ENCODE assay signal across 21 cellular contexts in genomic region chr2:73267008-73267407, GRCh38. TPM values are rescaled to one million over a fixed set of nuclear protein-coding genes. Genes with fewer than 3 reads are reported as not detected.
DNase-seq lines count a peak whose midpoint lies in the region; ATAC-seq and TF ChIP-seq lines count a peak whose summit lies in the region.
"Had no signal": no experiment of that assay in that cellular context is flagged by ENCODE, and none has a peak within 500 bp of the region (broad histone marks: within the 10 kb centered on the region; RNA-seq: fewer than 3 reads in every experiment).

No MANE protein-coding gene starts in this region.

- ATAC-seq in HCT116 (no peak), PC-3 (no peak), upper lobe of right lung (no peak), GM19351 (IDR thresholded peaks at IDR 0.05; ENCODE audit: unreplicated experiment) (no peak)
- ATAC-seq: GM12878, GM23338 had no signal

- no peak overlapping the region for H3K27ac ChIP-seq in HCT116 (ENCODE audit: low read depth, low read length)
- H3K27ac ChIP-seq in PC-3 (ENCODE audit: low read length), result no peak overlapping the region
- H3K27ac ChIP-seq in upper lobe of right lung, result no peak overlapping the region
- H3K27ac ChIP-seq: BLaER1 had no signal

- no peaks in the 10 kb centered on the region for H3F3A ChIP-seq in PC-3 (ENCODE audit: low read length, unreplicated experiment)

- H3K4me2 ChIP-seq in HCT116 (ENCODE audit: low read length), result peak overlapping the region; percentile 98
- H3K4me2 ChIP-seq in PC-3 (ENCODE audit: low read length), result peak overlapping the region; percentile 38; the same call in 1 of the 2 replicates
- H3K4me2 ChIP-seq: BLaER1 had no signal

- TF ChIP-seq RAD21 in HCT116 (IDR thresholded peaks at IDR 0.05; ENCODE audit: low read depth), result no peak

- peaks cover 30% of the 10 kb centered on the region for H3K79me2 ChIP-seq in HCT116 (ENCODE audit: insufficient read depth, low read length)
- 0 out of 2 replicates have a peak, but pooled peaks cover 4% of the 10 kb centered on the region for H3K79me2 ChIP-seq in PC-3 (ENCODE audit: low read length)

- RAD21 ChIA-PET in HCT116 (lab: Charles Lee; ENCODE audit: low non-redundant PET in 1 of 2, low total read pairs in 2 of 2, uncharacterized antibody in 2 of 2, unreplicated experiment in 2 of 2), result no interaction called here

- no peak overlapping the region for H2AFZ ChIP-seq in HCT116 (ENCODE audit: low read depth, low read length, poor library complexity, severe bottlenecking)
- H2AFZ ChIP-seq in PC-3 (ENCODE audit: low read length), result no peak overlapping the region
- H2AFZ ChIP-seq: GM23338 had no signal

- DNase-seq in HCT116 (ENCODE audit: low read depth, low spot score), result no peak
- DNase-seq in PC-3, result no peak
- peak; percentile 72 for DNase-seq in mesenteric fat pad (ENCODE audit: low spot score)
- peak; percentile 4 for DNase-seq in upper lobe of right lung
- DNase-seq in stimulated activated CD4-positive, alpha-beta T cell treated with anti-CD3 and anti-CD28 coated beads, Interleukin-4, amount 100 ng/mL, for 1 hour, result no peak
- DNase-seq in NCI-H2196 (lab: John Stamatoyannopoulos, UW; ENCODE audit: unreplicated experiment), result no peak
- DNase-seq: CD4-positive, alpha-beta memory T cell; DND-41; Kasumi-1; NCI-H1417 treated with DMSO at 0.1 percent for 48 hours; NCI-H187; NCI-H2107; NCI-H524 treated with DMSO at 0.1 percent for 48 hours; NCI-H82 had no signal

- peaks cover 10 to 18% of the 10 kb centered on the region in 2 experiments; a peak in 3 of 4 replicates for H3K36me3 ChIP-seq in HCT116 (ENCODE audit: control insufficient read depth in 1 of 2, insufficient read depth in 2 of 2, low read length in 2 of 2)
- no peaks in the 10 kb centered on the region for H3K36me3 ChIP-seq in PC-3 (ENCODE audit: low read depth, low read length)
- H3K36me3 ChIP-seq in upper lobe of right lung, result no peaks in the 10 kb centered on the region

- TF ChIP-seq POLR2A in HCT116 (IDR thresholded peaks at IDR 0.05; ENCODE audit: borderline replicate concordance, extremely low read depth, insufficient read depth, insufficient read length), result no peak

- H3K9me3 ChIP-seq in HCT116 (ENCODE audit: control insufficient read depth in 1 of 2, insufficient read depth in 1 of 2, low read depth in 1 of 2, low read length in 2 of 2), result no peaks in the 10 kb centered on the region
- H3K9me3 ChIP-seq in PC-3 (ENCODE audit: low read length), result no peaks in the 10 kb centered on the region
- no peaks in the 10 kb centered on the region for H3K9me3 ChIP-seq in upper lobe of right lung
- H3K9me3 ChIP-seq: BLaER1, HAP-1, SJCRH30 had no signal

- intact Hi-C loops in HCT116 (cut with micrococcal nuclease) (no loop called here), PC-3 (cut with micrococcal nuclease) (no loop called here), upper lobe of right lung (cut with DNase I) (no loop called here)

- no peaks in the 10 kb centered on the region for H3K27me3 ChIP-seq in HCT116 (ENCODE audit: insufficient read depth, low read length)
- no peaks in the 10 kb centered on the region for H3K27me3 ChIP-seq in PC-3 (ENCODE audit: low read length)
- H3K27me3 ChIP-seq in upper lobe of right lung, result peaks cover 35% of the 10 kb centered on the region
- H3K27me3 ChIP-seq: BLaER1, SJCRH30 had no signal

- H3K4me3 ChIP-seq in HCT116 (replicated peaks in 1 of 2; ENCODE audit: low read depth in 1 of 2, low read length in 2 of 2) (no peak overlapping the region), PC-3 (ENCODE audit: low read length) (no peak overlapping the region), upper lobe of right lung (no peak overlapping the region)
- H3K4me3 ChIP-seq: BLaER1, GM12878, GM23338, HAP-1, SJCRH30 had no signal

- BruUV-seq in HCT116 (replicated peaks; lab: Mats Ljungman, UMichigan), result no TSS peak
- no TSS peak for BruUV-seq in PC-3 (replicated peaks; lab: Mats Ljungman, UMichigan)

- TF ChIP-seq CTCF in HCT116 (IDR thresholded peaks at IDR 0.05 in 2 of 3, conservative IDR thresholded peaks at IDR 0.05 in 1 of 3; ENCODE audit: borderline replicate concordance in 1 of 3, insufficient read depth in 1 of 3, low read depth in 2 of 3, low read length in 2 of 3) (no peak), PC-3 (conservative IDR thresholded peaks at IDR 0.05; ENCODE audit: low read depth, low read length) (no peak), upper lobe of right lung (IDR thresholded peaks at IDR 0.05) (no peak)

- H3K9me2 ChIP-seq in HCT116 (ENCODE audit: insufficient read depth) (no peaks in the 10 kb centered on the region), PC-3 (replicated peaks; ENCODE audit: low read length) (no peaks in the 10 kb centered on the region)

- CTCF ChIA-PET in HCT116 (lab: Charles Lee) (interaction anchor here (2.2 kb wide), 1 partner anchor 93 kb away, joined by 9 read pairs; no protein-coding TSS in a partner anchor), PC-3 (lab: Charles Lee) (no interaction called here)

- H4K20me1 ChIP-seq in HCT116 (ENCODE audit: insufficient read depth) (no peaks in the 10 kb centered on the region), PC-3 (ENCODE audit: low read length) (no peaks in the 10 kb centered on the region; the same call in 1 of the 2 replicates)

- POLR2A ChIA-PET in HCT116 (lab: Charles Lee) (no interaction called here), PC-3 (lab: Charles Lee; ENCODE audit: unreplicated experiment) (no interaction called here)

- H3K9ac ChIP-seq in HCT116 (ENCODE audit: low read length) (no peak overlapping the region), PC-3 (ENCODE audit: low read length) (no peak overlapping the region)
- H3K9ac ChIP-seq: BLaER1 had no signal

- H3K4me1 ChIP-seq in HCT116 (ENCODE audit: control insufficient read depth in 1 of 2, insufficient read depth in 2 of 2, low read length in 2 of 2), result peaks cover 8 to 33% of the 10 kb centered on the region in 2 experiments
- H3K4me1 ChIP-seq in PC-3 (ENCODE audit: insufficient read depth, low read length), result 0 out of 2 replicates have a peak, but pooled peaks cover 4% of the 10 kb centered on the region
- H3K4me1 ChIP-seq in upper lobe of right lung, result no peaks in the 10 kb centered on the region
- H3K4me1 ChIP-seq: BLaER1, HAP-1 had no signal

TF ChIP-seq in HCT116, 20 proteins besides CTCF, POLR2A, EP300 and RAD21 (continues in another document):
- TF ChIP-seq ZBTB33 (IDR thresholded peaks at IDR 0.05; ENCODE audit: extremely low read depth, insufficient replicate concordance, low read length) (no peak), REST (IDR thresholded peaks at IDR 0.05; ENCODE audit: low read depth) (no peak), ZFX (IDR thresholded peaks at IDR 0.05) (no peak), CEBPB (IDR thresholded peaks at IDR 0.05; ENCODE audit: low read depth) (no peak)

RNA-seq across cellular contexts. Expression of gene FBXO41, which starts 17.3 kb away (rescaled TPM):
- total RNA-seq in HCT116 (2021; ENCODE audit: unreplicated experiment) (34.9 TPM), PC-3 (2014; rRNA removed) (4.2 and 7.7 TPM in 2 replicates), mesenteric fat pad (1.7 TPM), upper lobe of right lung (2.1 TPM)
- polyA plus RNA-seq in HCT116 (2012), result 14.7 and 14.8 TPM in 2 replicates

RNA-seq across cellular contexts. Expression of gene EGR4, which starts 26.3 kb away (rescaled TPM):
- 0.37 TPM for total RNA-seq in HCT116 (2021; ENCODE audit: unreplicated experiment)
- 0.34 and 0.47 TPM in 2 replicates for polyA plus RNA-seq in HCT116 (2012)
- not detected in 2 replicates for total RNA-seq in PC-3 (2014; rRNA removed)
- not detected for total RNA-seq in mesenteric fat pad
- total RNA-seq in upper lobe of right lung, result not detected
- total RNA-seq: CD4-positive, alpha-beta memory T cell; GM12878; GM23338; OCI-LY7; SJCRH30 had no signal
- polyA plus RNA-seq: CD4-positive, alpha-beta memory T cell had no signal

RNA-seq across cellular contexts. Expression of gene CCT7, which starts 32.9 kb away (rescaled TPM):
- 637 TPM for total RNA-seq in HCT116 (2021; ENCODE audit: unreplicated experiment)
- 510 and 633 TPM in 2 replicates for polyA plus RNA-seq in HCT116 (2012)
- total RNA-seq in PC-3 (2014; rRNA removed), result 517 and 538 TPM in 2 replicates
- 190 TPM for total RNA-seq in mesenteric fat pad
- total RNA-seq in upper lobe of right lung, result 152 TPM

RNA-seq across cellular contexts. Expression of gene PRADC1, which starts 34.0 kb away (rescaled TPM):
- total RNA-seq in HCT116 (2021; ENCODE audit: unreplicated experiment), result 8.6 TPM
- polyA plus RNA-seq in HCT116 (2012), result 10.7 and 12.0 TPM in 2 replicates
- total RNA-seq in PC-3 (2014; rRNA removed), result 62.5 and 65.7 TPM in 2 replicates
- total RNA-seq in mesenteric fat pad, result 31.1 TPM
- 15.5 TPM for total RNA-seq in upper lobe of right lung

RNA-seq across cellular contexts. Expression of gene SMYD5, which starts 53.0 kb away (rescaled TPM):
- total RNA-seq in HCT116 (2021; ENCODE audit: unreplicated experiment) (37.4 TPM), PC-3 (2014; rRNA removed) (47.1 and 49.4 TPM in 2 replicates), mesenteric fat pad (25.1 TPM), upper lobe of right lung (16.8 TPM)
- polyA plus RNA-seq in HCT116 (2012), result 29.6 and 29.7 TPM in 2 replicates

Comparison
In these comparisons a context has a peak if more than half of its experiments do, and no peak if none do; other contexts are left out.
1. DNase-seq: peak in mesenteric fat pad (single experiment) and upper lobe of right lung (single experiment); none in HCT116 (single experiment), PC-3 (single experiment), stimulated activated CD4-positive, alpha-beta T cell treated with anti-CD3 and anti-CD28 coated beads, Interleukin-4, amount 100 ng/mL, for 1 hour (single experiment) and NCI-H2196 (single experiment).